In genomic region chr2:96185516-96185915, GRCh38 we compare ENCODE assay signal across 27 cellular contexts. TPM values are rescaled to one million over a fixed set of nuclear protein-coding genes. Genes with fewer than 3 reads are reported as not detected.
"Had no signal": no experiment of that assay in that cellular context is flagged by ENCODE, and none has a peak within 500 bp of the region (broad histone marks: within the 10 kb centered on the region; RNA-seq: fewer than 3 reads in every experiment).

No MANE protein-coding gene starts in this region.

- ATAC-seq: left lung, SK-N-SH treated with all-trans-retinoic acid at 6 μM for 48 hours, T-helper 17 cell had no signal

- H3K4me1 ChIP-seq: left lung, right lobe of liver, thyroid gland had no signal

- H3K27ac ChIP-seq: epithelial cell of prostate, esophagus squamous epithelium, left lung, right lobe of liver, stomach, thyroid gland had no signal

- H3K9me3 Mint-ChIP-seq: activated B cell treated with CpG ODN at 0.5 μM for 24 hours; activated naive CD4-positive, alpha-beta T cell treated with anti-CD3 and anti-CD28 coated beads, Interleukin-2, amount 50 U/mL, for 24 hours; activated T-helper 1 cell treated with anti-CD3 and anti-CD28 coated beads, Interleukin-12 subunit alpha, Interleukin-12 subunit beta, Interleukin-2, Interleukin-4 antibody, amounts not matched to agents 30 ng/mL and 10 ng/mL and 1 ng/mL, durations not matched to agents 14 hours and 24 hours and 36 hours had no signal

- H3K4me3 ChIP-seq: esophagus squamous epithelium, left lung, lung, right lobe of liver, stomach, thyroid gland had no signal

- H3K9me3 ChIP-seq: esophagus squamous epithelium, left lung, right lobe of liver, stomach, thyroid gland had no signal

- H3K27me3 Mint-ChIP-seq: activated B cell treated with CpG ODN at 0.5 μM for 24 hours; activated naive CD4-positive, alpha-beta T cell treated with anti-CD3 and anti-CD28 coated beads, Interleukin-2, amount 50 U/mL, for 24 hours; naive B cell; T-helper 17 cell had no signal

- DNase-seq: activated B cell treated with CpG ODN at 0.5 μM for 24 hours; activated CD4-positive, alpha-beta T cell treated with anti-CD3 and anti-CD28 coated beads, Interleukin-2, amount 50 U/mL, for 4 hours; activated gamma-delta T cell treated with Interleukin-2 at 50 U/mL for 16 hours; anterior cingulate cortex; dermis blood vessel endothelial cell; effector CD4-positive, alpha-beta T cell; esophagus squamous epithelium; foreskin melanocyte; left lung; naive B cell; right lobe of liver; stimulated activated CD4-positive, alpha-beta T cell treated with anti-CD3 and anti-CD28 coated beads, Interleukin-2, amount 100 ng/mL, for 48 hours; stomach; T-helper 17 cell; T1000; thyroid gland had no signal

- H3K27me3 ChIP-seq: esophagus squamous epithelium, left lung, right lobe of liver, stomach, thyroid gland had no signal

- H3K27ac Mint-ChIP-seq: activated B cell treated with CpG ODN at 0.5 μM for 24 hours; activated naive CD4-positive, alpha-beta T cell treated with anti-CD3 and anti-CD28 coated beads, Interleukin-2, amount 50 U/mL, for 24 hours; activated T-helper 1 cell treated with anti-CD3 and anti-CD28 coated beads, Interleukin-12 subunit alpha, Interleukin-12 subunit beta, Interleukin-2, Interleukin-4 antibody, amounts not matched to agents 30 ng/mL and 10 ng/mL and 1 ng/mL, durations not matched to agents 14 hours and 24 hours and 36 hours had no signal

- H3K4me3 Mint-ChIP-seq: activated B cell treated with CpG ODN at 0.5 μM for 24 hours; activated naive CD4-positive, alpha-beta T cell treated with anti-CD3 and anti-CD28 coated beads, Interleukin-2, amount 50 U/mL, for 24 hours; activated T-helper 1 cell treated with anti-CD3 and anti-CD28 coated beads, Interleukin-12 subunit alpha, Interleukin-12 subunit beta, Interleukin-2, Interleukin-4 antibody, amounts not matched to agents 30 ng/mL and 10 ng/mL and 1 ng/mL, durations not matched to agents 14 hours and 24 hours and 36 hours; naive B cell; T-helper 17 cell had no signal

RNA-seq across cellular contexts. Expression of gene ASTL, which starts 47.2 kb away (rescaled TPM):
- total RNA-seq: bronchial epithelial cell, dermis blood vessel endothelial cell, left lung, lung, osteoblast, posterior vena cava, renal cortical epithelial cell, right lobe of liver, skeletal muscle tissue, stomach, thyroid gland, ureter had no signal
